In genomic region chr19:51552996-51553725, GRCh38 we compare ENCODE assay signal across 9 cellular contexts. TPM values are rescaled to one million over a fixed set of nuclear protein-coding genes. Genes with fewer than 3 reads are reported as not detected.
DNase-seq lines count a peak whose midpoint lies in the region; ATAC-seq lines count a peak whose summit lies in the region.
"Had no signal": no experiment of that assay in that cellular context is flagged by ENCODE, and none has a peak within 500 bp of the region (broad histone marks: within the 10 kb centered on the region; RNA-seq: fewer than 3 reads in every experiment).

No MANE protein-coding gene starts in this region.

- peaks cover 43% of the 10 kb centered on the region for H3K4me1 Mint-ChIP-seq in activated CD8-positive, alpha-beta T cell treated with anti-CD3 and anti-CD28 coated beads, Interleukin-2, amount 10 ng/mL, durations not matched to agents 7 days and 5 days (ENCODE audit: low read depth)

- H3K27me3 Mint-ChIP-seq in activated CD8-positive, alpha-beta T cell treated with anti-CD3 and anti-CD28 coated beads, Interleukin-2, amount 10 ng/mL, durations not matched to agents 7 days and 5 days (ENCODE audit: low read depth) = peaks cover 30% of the 10 kb centered on the region

- DNase-seq in Caki2 (ENCODE audit: low read depth) (peak; percentile 69), LHCN-M2 (ENCODE audit: low read depth) (peak; percentile 55), glomerular visceral epithelial cell (ENCODE audit: extremely low spot score) (peak; percentile 48), posterior vena cava (ENCODE audit: low spot score) (peak; percentile 91), NCI-H524 (lab: John Stamatoyannopoulos, UW) (no peak), NCI-H2107 (lab: John Stamatoyannopoulos, UW) (no peak), SKM-1 (lab: John Stamatoyannopoulos, UW; ENCODE audit: unreplicated experiment) (no peak)
- DNase-seq in activated CD8-positive, alpha-beta T cell treated with anti-CD3 and anti-CD28 coated beads, Interleukin-2, amount 10 ng/mL, durations not matched to agents 7 days and 5 days = peak; percentile 64

- POLR2A ChIA-PET in activated CD8-positive, alpha-beta T cell treated with anti-CD3 and anti-CD28 coated beads, Interleukin-2, amount 10 ng/mL, durations not matched to agents 7 days and 5 days (lab: Charles Lee) = no interaction called here

- no peak for ATAC-seq in activated CD8-positive, alpha-beta T cell treated with anti-CD3 and anti-CD28 coated beads, Interleukin-2, amount 10 ng/mL, durations not matched to agents 7 days and 5 days
- ATAC-seq: activated naive CD4-positive, alpha-beta T cell treated with anti-CD3 and anti-CD28 coated beads, Interleukin-2, amount 50 U/mL, for 72 hours had no signal

- intact Hi-C loops in posterior vena cava (cut with DNase I) = no loop called here

- no peaks in the 10 kb centered on the region for H3K9me3 Mint-ChIP-seq in activated CD8-positive, alpha-beta T cell treated with anti-CD3 and anti-CD28 coated beads, Interleukin-2, amount 10 ng/mL, durations not matched to agents 7 days and 5 days (ENCODE audit: insufficient read depth)

- in situ Hi-C loops in Caki2 (cut with HindIII; ENCODE audit: low pct_unique_long_range_greater_than_20kb, low sequenced_read_pairs) = no loop called here

- H3K27ac Mint-ChIP-seq in activated CD8-positive, alpha-beta T cell treated with anti-CD3 and anti-CD28 coated beads, Interleukin-2, amount 10 ng/mL, durations not matched to agents 7 days and 5 days = no peak overlapping the region

- H3K36me3 Mint-ChIP-seq in activated CD8-positive, alpha-beta T cell treated with anti-CD3 and anti-CD28 coated beads, Interleukin-2, amount 10 ng/mL, durations not matched to agents 7 days and 5 days (ENCODE audit: low read depth) = no peaks in the 10 kb centered on the region

- CTCF ChIA-PET in activated CD8-positive, alpha-beta T cell treated with anti-CD3 and anti-CD28 coated beads, Interleukin-2, amount 10 ng/mL, durations not matched to agents 7 days and 5 days (lab: Charles Lee) = no interaction called here

- H3K4me3 Mint-ChIP-seq in activated CD8-positive, alpha-beta T cell treated with anti-CD3 and anti-CD28 coated beads, Interleukin-2, amount 10 ng/mL, durations not matched to agents 7 days and 5 days = no peak overlapping the region

RNA-seq across cellular contexts. Expression of gene ZNF175, which starts 17.9 kb away (rescaled TPM):
- 2.5 and 10.8 TPM in 2 replicates for total RNA-seq in Caki2 (2014; rRNA removed; shearing (Covaris generic); ENCODE audit: low replicate concordance)
- total RNA-seq in LHCN-M2 (2014; rRNA removed) (2.9 and 4.0 TPM in 2 replicates), posterior vena cava (1 to 10 TPM; 8.0 to 9.2 TPM)
- polyA plus RNA-seq in LHCN-M2 (2012) = 4.7 TPM
- total RNA-seq in activated CD8-positive, alpha-beta T cell treated with anti-CD3 and anti-CD28 coated beads, Interleukin-2, amount 10 ng/mL, durations not matched to agents 7 days and 5 days = 1 to 10 TPM; 8.4 to 9.7 TPM

RNA-seq across cellular contexts. Expression of gene SIGLEC6, which starts 21.7 kb away (rescaled TPM):
- total RNA-seq in Caki2 (2014; rRNA removed; shearing (Covaris generic); ENCODE audit: low replicate concordance) = not detected in 2 replicates
- total RNA-seq in LHCN-M2 (2014; rRNA removed) (not detected in 2 replicates), posterior vena cava (1 to 10 TPM in 1 of 2 donors, under 1 TPM in 1; 0.86 to 1.6 TPM)
- not detected for polyA plus RNA-seq in LHCN-M2 (2012)
- total RNA-seq in activated CD8-positive, alpha-beta T cell treated with anti-CD3 and anti-CD28 coated beads, Interleukin-2, amount 10 ng/mL, durations not matched to agents 7 days and 5 days = under 1 TPM in 1 of 2 experiments, not detected in 1; 0.29 TPM
- total RNA-seq: activated naive CD4-positive, alpha-beta T cell treated with anti-CD3 and anti-CD28 coated beads, Interleukin-2, amount 50 U/mL, for 72 hours had no signal

RNA-seq across cellular contexts. Expression of gene SIGLEC12, which starts 51.6 kb away (rescaled TPM):
- not detected in 2 replicates for total RNA-seq in Caki2 (2014; rRNA removed; shearing (Covaris generic); ENCODE audit: low replicate concordance)
- total RNA-seq in LHCN-M2 (2014; rRNA removed) = not detected in 2 replicates
- polyA plus RNA-seq in LHCN-M2 (2012) = not detected
- total RNA-seq in activated CD8-positive, alpha-beta T cell treated with anti-CD3 and anti-CD28 coated beads, Interleukin-2, amount 10 ng/mL, durations not matched to agents 7 days and 5 days = under 1 TPM; 0.34 to 0.53 TPM
- total RNA-seq in posterior vena cava = under 1 TPM; 0.42 to 1.00 TPM

Comparison
In these comparisons a context has a peak if more than half of its experiments do, and no peak if none do; other contexts are left out.
1. DNase-seq: peak in Caki2 (single experiment), LHCN-M2 (single experiment), activated CD8-positive, alpha-beta T cell treated with anti-CD3 and anti-CD28 coated beads, Interleukin-2, amount 10 ng/mL, durations not matched to agents 7 days and 5 days (single experiment), glomerular visceral epithelial cell (single experiment) and posterior vena cava (single experiment); none in NCI-H524 (0 of 2), NCI-H2107 (single experiment) and SKM-1 (single experiment).